8 cellular contexts compared by ENCODE assay signal in genomic region chr11:9004310-9004945, GRCh38. TPM values are rescaled to one million over a fixed set of nuclear protein-coding genes. Genes with fewer than 3 reads are reported as not detected.
A peak's percentile ranks its signal among the peaks of the same experiment; 100 is the strongest.
DNase-seq lines count a peak whose midpoint lies in the region; FAIRE-seq and TF ChIP-seq lines count a peak whose summit lies in the region.

No MANE protein-coding gene starts in this region.

- TF ChIP-seq EP300 in SK-N-SH (IDR thresholded peaks at IDR 0.05; ENCODE audit: borderline replicate concordance in 1 of 2, low read depth in 1 of 2, low read length in 1 of 2), result no peak

- H3K27ac ChIP-seq in SK-N-SH (ENCODE audit: low read depth in 2 of 2, low read length in 1 of 2) (no peak overlapping the region), mammary epithelial cell (ENCODE audit: insufficient read depth, low read depth, low read length) (no peak overlapping the region), mesenchymal stem cell (ENCODE audit: low read length, poor library complexity, severe bottlenecking) (no peak overlapping the region)

- H3K14ac ChIP-seq in mesenchymal stem cell (ENCODE audit: low read length in 2 of 2), result peak overlapping the region in 1 of 2 experiments; percentile 84

- DNase-seq in GM12891 (ENCODE audit: insufficient read length, low spot score) (peak; percentile 17), SK-N-SH (no peak), mammary epithelial cell (no peak), mesenchymal stem cell (no peak), type B pancreatic cell (ENCODE audit: extremely low spot score, unreplicated experiment) (no peak), NCI-H446 treated with DMSO at 0.1 percent for 48 hours (lab: John Stamatoyannopoulos, UW) (no peak), dedifferentiated amniotic fluid mesenchymal stem cell (ENCODE audit: extremely low spot score) (no peak), NCI-H2171 (lab: John Stamatoyannopoulos, UW) (no peak)

- POLR2A ChIA-PET in SK-N-SH (lab: Yijun Ruan, JAX), result no interaction called here

- in situ Hi-C loops in mammary epithelial cell (cut with MboI; ENCODE audit: low sequenced_read_pairs in 2 of 2), result loop anchor here in 1 of 2 donors (25.0 kb wide), 1 partner anchor 508 kb away; no protein-coding TSS in a partner anchor

- H3K4me3 ChIP-seq in SK-N-SH (ENCODE audit: low read depth in 2 of 2, low read length in 1 of 2), result peak overlapping the region; percentile 54 to 65
- peak overlapping the region; percentile 7 to 52 (median 49) for H3K4me3 ChIP-seq in mammary epithelial cell (replicated peaks in 1 of 3; ENCODE audit: insufficient read depth in 1 of 3, low read depth in 2 of 3, low read length in 3 of 3)
- H3K4me3 ChIP-seq in mesenchymal stem cell (ENCODE audit: insufficient read depth in 1 of 2, low read depth in 1 of 2, low read length in 2 of 2), result peak overlapping the region; percentile 60 to 78

- peaks cover 88% of the 10 kb centered on the region for H3K27me3 Mint-ChIP-seq in type B pancreatic cell

- H2BK5ac ChIP-seq in mesenchymal stem cell (ENCODE audit: low read depth, low read length, poor library complexity, severe bottlenecking), result no peak overlapping the region

- no peak overlapping the region for H4K91ac ChIP-seq in mesenchymal stem cell (ENCODE audit: low read length)

- no TSS peak for BruUV-seq in mammary epithelial cell (replicated peaks; lab: Mats Ljungman, UMichigan)

- H2BK12ac ChIP-seq in mesenchymal stem cell (ENCODE audit: low read length in 2 of 2), result peak overlapping the region in 1 of 2 experiments; percentile 64

- peaks cover 7 to 8% of the 10 kb centered on the region in 2 experiments; a peak in 2 of 4 replicates for H3K4me1 ChIP-seq in SK-N-SH (ENCODE audit: control insufficient read depth in 1 of 2, insufficient read depth in 2 of 2, low read depth in 1 of 2, low read length in 1 of 2)
- peaks cover 23% of the 10 kb centered on the region for H3K4me1 ChIP-seq in mammary epithelial cell (ENCODE audit: insufficient read depth, low read length)
- H3K4me1 ChIP-seq in mesenchymal stem cell (ENCODE audit: control insufficient read depth, insufficient read depth, low read depth, low read length), result peaks cover 18% of the 10 kb centered on the region

- H3K4me1 Mint-ChIP-seq in type B pancreatic cell (ENCODE audit: unreplicated experiment), result peaks cover 6% of the 10 kb centered on the region

- no peaks in the 10 kb centered on the region for H3K36me3 Mint-ChIP-seq in type B pancreatic cell

- H3F3A ChIP-seq in SK-N-SH (replicated peaks; ENCODE audit: insufficient read depth), result peaks cover 22% of the 10 kb centered on the region

- H3K9me3 ChIP-seq in SK-N-SH (no peaks in the 10 kb centered on the region), mammary epithelial cell (replicated peaks; ENCODE audit: insufficient read depth, low read length) (no peaks in the 10 kb centered on the region), mesenchymal stem cell (ENCODE audit: control insufficient read depth, low read length) (no peaks in the 10 kb centered on the region)

- H4K20me1 ChIP-seq in SK-N-SH (ENCODE audit: insufficient read depth) (no peaks in the 10 kb centered on the region), mammary epithelial cell (ENCODE audit: insufficient read depth, low read length) (no peaks in the 10 kb centered on the region)

- no peak overlapping the region for H3K23ac ChIP-seq in mesenchymal stem cell (ENCODE audit: low read length in 2 of 2)

- peak overlapping the region; percentile 80 for H3K4me3 Mint-ChIP-seq in type B pancreatic cell

- H3K36me3 ChIP-seq in SK-N-SH (replicated peaks in 1 of 2; ENCODE audit: control insufficient read depth in 1 of 2, insufficient read depth in 2 of 2, low read length in 1 of 2) (no peaks in the 10 kb centered on the region), mammary epithelial cell (ENCODE audit: insufficient read depth, low read length) (no peaks in the 10 kb centered on the region), mesenchymal stem cell (ENCODE audit: control insufficient read depth in 1 of 2, insufficient read depth in 2 of 2, low read depth in 1 of 2, low read length in 2 of 2) (peaks cover 0 to 2% of the 10 kb centered on the region in 2 experiments)

- peak overlapping the region; percentile 62; the same call in 1 of the 2 replicates for H3K9ac ChIP-seq in SK-N-SH
- H3K9ac ChIP-seq in mammary epithelial cell (ENCODE audit: insufficient read depth, low read length), result no peak overlapping the region
- no peak overlapping the region for H3K9ac ChIP-seq in mesenchymal stem cell (ENCODE audit: low read length)

- peak overlapping the region; percentile 9 for H3K27ac Mint-ChIP-seq in type B pancreatic cell

- dilution Hi-C loops in mammary epithelial cell (cut with HindIII; ENCODE audit: low sequenced_read_pairs), result no loop called here

- peak overlapping the region; percentile 72 to 76 for H3K18ac ChIP-seq in mesenchymal stem cell (ENCODE audit: low read depth in 1 of 2, low read length in 2 of 2)

- peaks cover 6% of the 10 kb centered on the region; the same call in 1 of the 2 replicates for H3K79me2 ChIP-seq in SK-N-SH (ENCODE audit: insufficient read depth)
- H3K79me2 ChIP-seq in mammary epithelial cell (ENCODE audit: insufficient read depth, low read length), result no peaks in the 10 kb centered on the region

- H3K79me1 ChIP-seq in mesenchymal stem cell (replicated peaks; ENCODE audit: low read length, poor library complexity, severe bottlenecking), result no peaks in the 10 kb centered on the region

- no peaks in the 10 kb centered on the region for H3K9me2 ChIP-seq in SK-N-SH

- no peak overlapping the region for H2BK120ac ChIP-seq in mesenchymal stem cell (ENCODE audit: low read depth, low read length)

- H2AK5ac ChIP-seq in mesenchymal stem cell (ENCODE audit: low read length, severe bottlenecking), result no peak overlapping the region

- no peak for TF ChIP-seq POLR2A in GM12891 (IDR thresholded peaks at IDR 0.05; ENCODE audit: low read depth, low read length)

- FAIRE-seq in GM12891 (lab: Jason Lieb, UNC), result no peak

- peak overlapping the region; percentile 89 for H4K8ac ChIP-seq in mesenchymal stem cell (ENCODE audit: low read length)

- TF ChIP-seq CTCF in SK-N-SH (IDR thresholded peaks at IDR 0.05) (no peak), mammary epithelial cell (conservative IDR thresholded peaks at IDR 0.05 in 1 of 2, IDR thresholded peaks at IDR 0.05 in 1 of 2; ENCODE audit: extremely low read depth in 1 of 2, insufficient read depth in 1 of 2, low read depth in 1 of 2, low read length in 2 of 2) (no peak), type B pancreatic cell (conservative IDR thresholded peaks at IDR 0.05) (no peak)

- H3K27me3 ChIP-seq in SK-N-SH (ENCODE audit: insufficient read depth), result peaks cover 8% of the 10 kb centered on the region; the same call in 1 of the 2 replicates
- H3K27me3 ChIP-seq in mammary epithelial cell (ENCODE audit: insufficient read depth, low read length), result peaks cover 10% of the 10 kb centered on the region
- peaks cover 23 to 47% of the 10 kb centered on the region in 2 experiments for H3K27me3 ChIP-seq in mesenchymal stem cell (ENCODE audit: control insufficient read depth in 1 of 2, insufficient read depth in 1 of 2, low read length in 2 of 2)

- H3K4ac ChIP-seq in mesenchymal stem cell (ENCODE audit: low read depth in 1 of 2, low read length in 2 of 2), result peak overlapping the region in 1 of 2 experiments; percentile 64

- TF ChIP-seq RAD21 in SK-N-SH (IDR thresholded peaks at IDR 0.05; ENCODE audit: low read length), result no peak

- H2AFZ ChIP-seq in SK-N-SH (ENCODE audit: low read depth), result peak overlapping the region; percentile 94; the same call in 1 of the 2 replicates
- H2AFZ ChIP-seq in mammary epithelial cell (ENCODE audit: low read depth, low read length), result peak overlapping the region; percentile 93
- H2AFZ ChIP-seq in mesenchymal stem cell (ENCODE audit: low read depth, low read length), result peak overlapping the region; percentile 97

- H3K9me3 Mint-ChIP-seq in type B pancreatic cell, result no peaks in the 10 kb centered on the region

- H3K4me2 ChIP-seq in SK-N-SH (peak overlapping the region; percentile 89), mammary epithelial cell (ENCODE audit: insufficient read depth, low read depth, low read length) (peak overlapping the region; percentile 97), mesenchymal stem cell (ENCODE audit: low read length, poor library complexity, severe bottlenecking) (peak overlapping the region; percentile 99)

- 33% methylated on average over 14 of the region's 60 CpGs for WGBS in SK-N-SH (ENCODE audit: low lambda C conversion rate)
- 84% methylated on average over 14 of the region's 60 CpGs for WGBS in mammary epithelial cell (ENCODE audit: low coverage, missing lambda C conversion rate)
- WGBS in mesenchymal stem cell, result 5% methylated on average over 55 of the region's 60 CpGs

- CTCF ChIA-PET in SK-N-SH (lab: Yijun Ruan, JAX), result interaction anchor here (1.0 to 1.4 kb wide), 2 partner anchors 133 kb away, joined by 3 to 8 read pairs; no protein-coding TSS in a partner anchor
- CTCF ChIA-PET in mammary epithelial cell (lab: Charles Lee; ENCODE audit: low non-redundant PET), result no interaction called here

- intact Hi-C loops in mammary epithelial cell (cut with micrococcal nuclease), result no loop called here

- H2BK15ac ChIP-seq in mesenchymal stem cell (ENCODE audit: low read depth, poor library complexity, severe bottlenecking), result peak overlapping the region; percentile 57

TF ChIP-seq in GM12891, 5 proteins besides CTCF, POLR2A, EP300 and RAD21 (continues in another document):
- no peak for TF ChIP-seq TAF1 (IDR thresholded peaks at IDR 0.05; ENCODE audit: low read depth, low read length)
- TF ChIP-seq SPI1 (IDR thresholded peaks at IDR 0.05; ENCODE audit: low read depth, low read length), result no peak

TF ChIP-seq in SK-N-SH, 30 proteins besides CTCF, POLR2A, EP300 and RAD21 (continues in another document):
- no peak for TF ChIP-seq RFX5 (IDR thresholded peaks at IDR 0.05; ENCODE audit: low read length)
- TF ChIP-seq ELF1 (IDR thresholded peaks at IDR 0.05), result no peak

RNA-seq across cellular contexts. Expression of gene NRIP3, which starts 0.6 kb away (rescaled TPM):
- polyA plus RNA-seq in GM12891 (2012; ENCODE audit: low read depth, missing spikeins), result 0.06 TPM
- 2.1 and 2.6 TPM in 2 replicates for polyA plus RNA-seq in SK-N-SH (2012; rRNA removed)
- 1.7 and 2.3 TPM in 2 replicates for polyA plus RNA-seq in SK-N-SH (2012; cell fraction: cytosol; rRNA removed)
- polyA plus RNA-seq in SK-N-SH (2012; cell fraction: nucleus; rRNA removed), result 1.7 and 3.4 TPM in 2 replicates
- total RNA-seq in mammary epithelial cell, result 1 to 10 TPM; 2.3 to 2.4 TPM
- 1.4 TPM for polyA plus RNA-seq in mammary epithelial cell
- not detected for polyA minus RNA-seq in mammary epithelial cell
- polyA plus RNA-seq in mesenchymal stem cell (2013, experiment 1 of 2), result 8.6 TPM
- polyA plus RNA-seq in mesenchymal stem cell (2013, experiment 2 of 2), result 8.6 TPM
- total RNA-seq in type B pancreatic cell (ENCODE audit: low replicate concordance), result 0.92 and 1.1 TPM in 2 replicates

RNA-seq across cellular contexts. Expression of gene TMEM9B, which starts 40.2 kb away (rescaled TPM):
- 21.1 TPM for polyA plus RNA-seq in GM12891 (2012; ENCODE audit: low read depth, missing spikeins)
- 21.8 and 29.3 TPM in 2 replicates for polyA plus RNA-seq in SK-N-SH (2012; rRNA removed)
- 35.0 and 40.0 TPM in 2 replicates for polyA plus RNA-seq in SK-N-SH (2012; cell fraction: cytosol; rRNA removed)
- polyA plus RNA-seq in SK-N-SH (2012; cell fraction: nucleus; rRNA removed), result 3.8 and 9.8 TPM in 2 replicates
- 10 to 100 TPM; 37.8 to 52.7 TPM for total RNA-seq in mammary epithelial cell
- polyA plus RNA-seq in mammary epithelial cell, result 29.7 TPM
- polyA minus RNA-seq in mammary epithelial cell, result 3.3 TPM
- polyA plus RNA-seq in mesenchymal stem cell (2013, experiment 1 of 2), result 40.0 TPM
- polyA plus RNA-seq in mesenchymal stem cell (2013, experiment 2 of 2), result 39.1 TPM
- 26.1 and 45.5 TPM in 2 replicates for total RNA-seq in type B pancreatic cell (ENCODE audit: low replicate concordance)
